ENCODE assay signal across 17 cellular contexts in the genomic region with DNA sequence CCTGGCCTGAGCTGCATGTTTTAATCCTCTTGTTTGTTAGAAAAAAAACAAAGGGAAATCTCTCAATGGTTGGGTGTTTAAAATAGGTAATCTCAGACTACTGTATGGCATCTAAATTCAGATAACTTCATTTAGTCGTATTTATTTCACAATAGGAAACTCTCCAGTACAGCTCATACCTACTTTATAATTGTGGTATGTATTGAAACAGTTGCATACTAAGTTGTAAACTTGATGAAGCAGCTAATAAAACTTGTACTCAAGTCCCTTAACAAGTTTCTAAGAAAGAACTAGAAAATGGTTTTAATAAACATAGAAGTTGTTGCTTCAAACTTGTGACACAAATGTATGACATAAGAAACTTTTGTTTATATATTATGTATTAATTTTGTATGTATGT.
"Had no signal": no experiment of that assay in that cellular context is flagged by ENCODE, and none has a peak within 500 bp of the region (broad histone marks: within the 10 kb centered on the region; RNA-seq: fewer than 3 reads in every experiment).

No MANE protein-coding gene starts in this region.

- H3K4me3 ChIP-seq: breast epithelium, lung, neural progenitor cell had no signal

- H3K9me3 ChIP-seq: breast epithelium had no signal

- H3K27ac ChIP-seq: breast epithelium, foreskin keratinocyte, neural progenitor cell had no signal

- H3K27me3 ChIP-seq: breast epithelium, foreskin keratinocyte, neural progenitor cell had no signal

- H3K4me1 ChIP-seq: breast epithelium, foreskin keratinocyte had no signal

- H3K36me3 ChIP-seq: breast epithelium, neural progenitor cell had no signal

- DNase-seq: activated CD4-positive, alpha-beta T cell treated with anti-CD3 and anti-CD28 coated beads, Interleukin-2, amount 10 ng/mL, durations not matched to agents 24 days and 14 days; activated CD4-positive, CD25-positive, alpha-beta regulatory T cell; activated CD8-positive, alpha-beta memory T cell treated with anti-CD3 and anti-CD28 coated beads, Interleukin-2, amount 50 U/mL, for 4 hours; activated CD8-positive, alpha-beta T cell treated with anti-CD3 and anti-CD28 coated beads, Interleukin-2, amount 10 ng/mL, durations not matched to agents 7 days and 5 days; activated naive CD8-positive, alpha-beta T cell treated with anti-CD3 and anti-CD28 coated beads for 36 hours; activated T-cell treated with anti-CD3 and anti-CD28 coated beads, Interleukin-2, amount 50 U/mL, for 72 hours; aorta; erythroblast; foreskin keratinocyte; head of caudate nucleus; naive B cell; stimulated activated CD4-positive, alpha-beta T cell treated with anti-CD3 and anti-CD28 coated beads, Interleukin-15, amount 100 ng/mL, for 24 hours; stimulated activated CD4-positive, alpha-beta T cell treated with anti-CD3 and anti-CD28 coated beads, Interleukin-4, amount 100 ng/mL, for 24 hours; stimulated activated naive CD4-positive, alpha-beta T cell had no signal
